Comparison of ENCODE assay signal across 8 cellular contexts in the genomic region with DNA sequence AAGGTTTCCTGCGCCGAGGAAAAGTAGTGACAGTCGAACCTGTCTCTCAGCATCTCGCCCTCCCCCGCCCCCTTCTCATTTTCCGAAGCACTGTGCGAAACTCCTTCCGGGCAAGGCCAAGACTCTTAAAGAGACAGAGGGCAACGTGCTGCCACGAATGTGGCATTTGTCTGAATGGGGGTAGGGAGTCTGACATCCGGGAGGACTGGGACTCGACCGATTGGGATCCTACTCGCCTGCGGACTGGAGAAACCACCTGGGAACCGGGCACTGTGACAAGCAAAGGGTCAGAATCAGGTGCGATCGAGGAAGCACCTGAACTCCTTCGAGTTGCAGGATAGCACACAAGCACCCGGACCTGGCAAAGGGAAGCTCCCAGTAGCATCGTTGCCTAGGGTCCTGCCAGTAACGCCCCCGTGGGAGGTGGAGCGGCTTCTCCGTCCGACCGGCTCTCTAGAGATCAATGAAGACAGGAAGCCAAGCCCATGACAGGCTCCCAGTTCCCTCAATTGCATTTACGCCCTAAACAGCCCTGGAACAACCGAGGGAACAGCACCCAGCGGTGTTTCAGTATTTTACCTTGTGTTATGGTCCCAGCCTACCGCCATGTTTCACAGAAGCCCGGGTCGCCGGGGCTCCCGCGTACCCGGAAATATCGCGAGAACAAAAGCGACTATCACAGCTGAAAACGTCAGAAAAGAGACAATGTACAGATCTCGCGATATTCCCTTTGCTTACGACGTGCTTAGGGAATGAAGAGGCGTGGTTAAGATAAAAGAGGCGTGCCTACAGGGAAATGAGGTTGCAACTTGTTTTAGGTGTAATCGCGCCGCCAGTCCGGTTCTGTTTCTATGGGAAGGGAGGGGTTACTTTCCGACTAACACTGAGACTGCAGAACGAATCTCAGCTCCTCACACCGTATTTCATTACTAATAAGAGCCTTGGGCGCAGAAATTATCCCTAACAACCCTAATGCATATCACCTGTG. TPM values are rescaled to one million over a fixed set of nuclear protein-coding genes. Genes with fewer than 3 reads are reported as not detected.
A peak's percentile ranks its signal among the peaks of the same experiment; 100 is the strongest.
DNase-seq lines count a peak whose midpoint lies in the region; ATAC-seq, FAIRE-seq and TF ChIP-seq lines count a peak whose summit lies in the region.

A gene with protein sequence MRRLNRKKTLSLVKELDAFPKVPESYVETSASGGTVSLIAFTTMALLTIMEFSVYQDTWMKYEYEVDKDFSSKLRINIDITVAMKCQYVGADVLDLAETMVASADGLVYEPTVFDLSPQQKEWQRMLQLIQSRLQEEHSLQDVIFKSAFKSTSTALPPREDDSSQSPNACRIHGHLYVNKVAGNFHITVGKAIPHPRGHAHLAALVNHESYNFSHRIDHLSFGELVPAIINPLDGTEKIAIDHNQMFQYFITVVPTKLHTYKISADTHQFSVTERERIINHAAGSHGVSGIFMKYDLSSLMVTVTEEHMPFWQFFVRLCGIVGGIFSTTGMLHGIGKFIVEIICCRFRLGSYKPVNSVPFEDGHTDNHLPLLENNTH (minus strand): TSS at position 637 of the 988 bp plus-strand sequence. CDS start 9,539 bp downstream, outside the sequence.

- H3K36me3 ChIP-seq in right atrium auricular region (no peaks in the 10 kb centered on the region), psoas muscle (ENCODE audit: insufficient read depth in 1 of 2, low read depth in 1 of 2) (no peaks in the 10 kb centered on the region)

- intact Hi-C loops in T-helper 2 cell treated with Interferon-gamma antibody and Interleukin-4, amounts not matched to agents 100 ng/mL and 5 ng/mL, for 36 hours (cut with micrococcal nuclease): loop anchor here (1.0 to 5.0 kb wide), 7 partner anchors 9 to 1944 kb away; a partner anchor contains a TSS
- intact Hi-C loops in psoas muscle (cut with DNase I): no loop called here

- H3K4me1 ChIP-seq in right atrium auricular region: peaks cover 0 to 12% of the 10 kb centered on the region in 2 donors
- H3K4me1 ChIP-seq in psoas muscle: peaks cover 10% of the 10 kb centered on the region

- H3K27me3 ChIP-seq in right atrium auricular region (no peaks in the 10 kb centered on the region), psoas muscle (ENCODE audit: insufficient read depth in 3 of 3, low read length in 2 of 3) (no peaks in the 10 kb centered on the region)

- FAIRE-seq in urothelium cell line (lab: Jason Lieb, UNC): no peak

- H3K27ac ChIP-seq in right atrium auricular region (peak within 1 kb of the TSS; percentile 77 to 85), psoas muscle (peak within 1 kb of the TSS; percentile 87)

- no peaks in the 10 kb centered on the region for H3K9me3 ChIP-seq in right atrium auricular region
- H3K9me3 ChIP-seq in psoas muscle: no peaks in the 10 kb centered on the region

- peak; percentile 98 for DNase-seq in NCI-H187 treated with DMSO at 0.1 percent for 48 hours (lab: John Stamatoyannopoulos, UW)
- peak; percentile 24 to 96 (median 80) for DNase-seq in anterior cingulate cortex (lab: John Stamatoyannopoulos, UW)
- DNase-seq in right atrium auricular region (ENCODE audit: low spot score): peak; percentile 97
- DNase-seq in psoas muscle: peak; percentile 89 to 93
- DNase-seq in urothelium cell line (ENCODE audit: low spot score): peak; percentile 94

- TF ChIP-seq CTCF in right atrium auricular region (IDR thresholded peaks at IDR 0.05): no peak
- no peak for TF ChIP-seq CTCF in psoas muscle (IDR thresholded peaks at IDR 0.05)

- WGBS in psoas muscle, 3 donors: 0% methylated on average over 55 of the region's 55 CpGs

- peak within 1 kb of the TSS; percentile 75 to 93 for H3K4me3 ChIP-seq in right atrium auricular region
- H3K4me3 ChIP-seq in psoas muscle: peak within 1 kb of the TSS; percentile 100

- ATAC-seq in GM18499 (IDR thresholded peaks at IDR 0.05; ENCODE audit: insufficient read depth, unreplicated experiment) (peak; percentile 98), HG02943 (IDR thresholded peaks at IDR 0.05; ENCODE audit: low read depth, unreplicated experiment) (peak; percentile 97), psoas muscle (peak; percentile 97 to 99 (median 98))

RNA-seq across cellular contexts. Expression of the gene that starts here (rescaled TPM):
- total RNA-seq in T-helper 2 cell treated with Interferon-gamma antibody and Interleukin-4, amounts not matched to agents 100 ng/mL and 5 ng/mL, for 36 hours: 67.4 and 68.6 TPM in 2 replicates
- total RNA-seq in right atrium auricular region (10 to 100 TPM; 59.0 to 73.9 TPM), psoas muscle (10 to 100 TPM; 40.8 to 73.7 (median 63.9) TPM)
- polyA plus RNA-seq in psoas muscle: 10 to 100 TPM; 46.6 to 96.1 (median 92.0) TPM

Comparison
In these comparisons a context has a peak if more than half of its experiments do, and no peak if none do; other contexts are left out.
1. Peak in every context shown above with its lines: DNase-seq, ATAC-seq, H3K4me3 ChIP-seq and H3K27ac ChIP-seq.